Comparison of ENCODE assay signal across 21 cellular contexts in the genomic region with DNA sequence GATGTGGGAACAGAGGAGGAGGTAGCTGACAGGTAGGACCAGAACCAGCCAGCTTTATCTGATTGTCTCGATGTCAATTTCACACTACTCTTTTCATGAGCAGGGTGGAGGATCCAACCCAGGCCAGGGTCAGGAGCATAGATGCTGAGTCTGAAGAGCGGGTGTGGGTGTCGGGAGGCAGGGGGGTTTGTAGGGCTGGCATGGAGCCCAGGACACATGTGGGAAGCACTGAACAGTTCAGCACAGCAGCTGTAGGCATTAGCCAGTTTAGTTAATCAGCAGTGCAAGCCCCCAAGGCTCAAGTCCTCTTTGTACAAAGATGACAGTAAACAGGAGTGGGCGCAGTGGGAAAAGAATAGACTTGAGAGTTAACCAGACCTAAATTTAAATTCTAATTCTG.
DNase-seq lines count a peak whose midpoint lies in the region; ATAC-seq and TF ChIP-seq lines count a peak whose summit lies in the region.
"Had no signal": no experiment of that assay in that cellular context is flagged by ENCODE, and none has a peak within 500 bp of the region (broad histone marks: within the 10 kb centered on the region; RNA-seq: fewer than 3 reads in every experiment).

No MANE protein-coding gene starts in this region.

- H3K36me3 ChIP-seq in DND-41 (ENCODE audit: insufficient read depth, low read length): no peaks in the 10 kb centered on the region
- H3K36me3 ChIP-seq: ovary had no signal

- peaks cover 23% of the 10 kb centered on the region for H3K4me1 Mint-ChIP-seq in CD14-positive monocyte
- H3K4me1 Mint-ChIP-seq: naive B cell had no signal

- H3K27me3 ChIP-seq in DND-41 (ENCODE audit: insufficient read depth, low read length, poor library complexity): no peaks in the 10 kb centered on the region
- H3K27me3 ChIP-seq: ovary had no signal

- H2AFZ ChIP-seq in DND-41 (ENCODE audit: low read depth, low read length): no peak overlapping the region

- H3K4me3 ChIP-seq in DND-41 (ENCODE audit: low read depth in 1 of 2, low read length in 2 of 2) (no peak overlapping the region), fibroblast of pulmonary artery (replicated peaks; ENCODE audit: low read depth, low read length) (no peak overlapping the region)
- H3K4me3 ChIP-seq: ovary had no signal

- no peak overlapping the region for H3K4me2 ChIP-seq in DND-41 (ENCODE audit: insufficient read depth, low read length)

- H3K9ac ChIP-seq in DND-41 (ENCODE audit: low read depth, low read length): no peak overlapping the region

- peaks cover 0 to 4% (median 0%) of the 10 kb centered on the region in 7 donors for H3K9me3 Mint-ChIP-seq in CD14-positive monocyte
- H3K9me3 Mint-ChIP-seq: activated naive CD4-positive, alpha-beta T cell treated with anti-CD3 and anti-CD28 coated beads, Interleukin-2, amount 50 U/mL, for 72 hours; T-cell had no signal

- no peak overlapping the region for H3K4me3 Mint-ChIP-seq in CD14-positive monocyte
- H3K4me3 Mint-ChIP-seq: naive B cell, T-cell had no signal

- intact Hi-C loops in CD14-positive monocyte (cut with micrococcal nuclease): no loop called here

- no peaks in the 10 kb centered on the region for H3K79me2 ChIP-seq in DND-41 (ENCODE audit: insufficient read depth, low read length)

- ATAC-seq in DND-41 (ENCODE audit: insufficient read depth, low read depth) (peak; percentile 70), GM19324 (IDR thresholded peaks at IDR 0.05; ENCODE audit: low FRiP score, unreplicated experiment) (no peak), HG03457 (IDR thresholded peaks at IDR 0.05; ENCODE audit: unreplicated experiment) (no peak)
- ATAC-seq: activated naive CD4-positive, alpha-beta T cell treated with anti-CD3 and anti-CD28 coated beads, Interleukin-2, amount 50 U/mL, for 72 hours; T-cell had no signal

- peak overlapping the region; percentile 62 for H3K27ac ChIP-seq in DND-41 (ENCODE audit: low read length)
- H3K27ac ChIP-seq: ovary, RWPE1, VCaP had no signal

- peaks cover 3 to 10% of the 10 kb centered on the region in 2 donors for H3K36me3 Mint-ChIP-seq in CD14-positive monocyte
- H3K36me3 Mint-ChIP-seq: activated naive CD4-positive, alpha-beta T cell treated with anti-CD3 and anti-CD28 coated beads, Interleukin-2, amount 50 U/mL, for 72 hours; T-cell had no signal

- peaks cover 0 to 2% (median 1%) of the 10 kb centered on the region in 3 donors for H3K27me3 Mint-ChIP-seq in CD14-positive monocyte (ENCODE audit: low read depth in 3 of 3)
- H3K27me3 Mint-ChIP-seq: naive B cell, T-cell had no signal

- peaks cover 32% of the 10 kb centered on the region for H3K4me1 ChIP-seq in DND-41 (ENCODE audit: insufficient read depth, low read length)
- H3K4me1 ChIP-seq: Caco-2 had no signal

- DNase-seq in CD14-positive monocyte (ENCODE audit: low spot score) (no peak), DND-41 (peak; percentile 66), NCI-H345 treated with DMSO at 0.1 percent for 48 hours (lab: John Stamatoyannopoulos, UW; ENCODE audit: unreplicated experiment) (peak; percentile 12), fibroblast of pulmonary artery (ENCODE audit: low read depth) (peak; percentile 44), HPDE6-E6E7 (ENCODE audit: extremely low spot score) (no peak), NCI-H2227 (lab: John Stamatoyannopoulos, UW; ENCODE audit: unreplicated experiment) (no peak)
- DNase-seq: activated CD4-positive, alpha-beta T cell treated with anti-CD3 and anti-CD28 coated beads, Interleukin-2, amount 50 U/mL, for 4 hours; activated T-cell treated with anti-CD3 and anti-CD28 coated beads for 4 hours; Caco-2; Karpas-422; naive B cell; NCI-H1436; NK-92 treated with Interleukin-12 subunit alpha and Interleukin-12 subunit beta, amount 100 ng/mL, for 24 hours; stimulated activated CD4-positive, alpha-beta T cell treated with anti-CD3 and anti-CD28 coated beads, Interleukin-4, amount 100 ng/mL, for 24 hours; T-cell had no signal

- H4K20me1 ChIP-seq in DND-41 (ENCODE audit: insufficient read depth, low read length): no peaks in the 10 kb centered on the region

- H3K9me3 ChIP-seq in DND-41 (ENCODE audit: insufficient read depth, low read length, severe bottlenecking): no peaks in the 10 kb centered on the region
- H3K9me3 ChIP-seq: Caco-2, ovary had no signal

- no peak for TF ChIP-seq CTCF in CD14-positive monocyte (IDR thresholded peaks at IDR 0.05)
- no peak for TF ChIP-seq CTCF in DND-41 (IDR thresholded peaks at IDR 0.05; ENCODE audit: borderline replicate concordance, extremely low read depth, low read length, poor library complexity, severe bottlenecking)
- no peak for TF ChIP-seq CTCF in fibroblast of pulmonary artery (IDR thresholded peaks at IDR 0.05; ENCODE audit: low read length, missing control alignments)

- peak overlapping the region in 4 of 7 donors; percentile 31 to 72 (median 51) for H3K27ac Mint-ChIP-seq in CD14-positive monocyte
- H3K27ac Mint-ChIP-seq: T-cell had no signal

Comparison
In these comparisons a context has a peak if more than half of its experiments do, and no peak if none do; other contexts are left out.
1. DNase-seq: peak in DND-41 (single experiment), NCI-H345 treated with DMSO at 0.1 percent for 48 hours (single experiment) and fibroblast of pulmonary artery (single experiment); none in CD14-positive monocyte (single experiment), HPDE6-E6E7 (single experiment) and NCI-H2227 (single experiment).